Comparison of ENCODE assay signal across 23 cellular contexts in the genomic region with DNA sequence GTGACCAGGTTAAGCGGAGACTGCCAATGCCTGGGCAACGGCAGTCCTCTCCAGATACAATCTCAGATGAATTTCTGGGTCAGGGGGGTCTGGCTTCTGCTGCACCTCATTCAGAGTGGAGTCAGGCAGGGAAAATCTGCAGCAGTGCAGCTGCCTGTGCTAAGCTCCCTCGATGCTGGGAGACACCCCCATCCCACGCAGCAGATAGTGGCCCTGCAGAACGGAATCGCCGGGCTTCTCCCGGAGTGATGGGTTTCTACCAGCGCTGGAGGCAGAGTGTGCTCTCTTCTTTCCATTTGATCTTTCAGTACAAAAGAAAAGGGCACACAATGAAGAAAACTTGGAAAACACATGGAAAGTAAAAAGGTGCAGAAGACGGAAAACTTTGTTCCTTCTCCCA. TPM values are rescaled to one million over a fixed set of nuclear protein-coding genes. Genes with fewer than 3 reads are reported as not detected.
A peak's percentile ranks its signal among the peaks of the same experiment; 100 is the strongest.
DNase-seq lines count a peak whose midpoint lies in the region; ATAC-seq lines count a peak whose summit lies in the region.
"Had no signal": no experiment of that assay in that cellular context is flagged by ENCODE, and none has a peak within 500 bp of the region (broad histone marks: within the 10 kb centered on the region; RNA-seq: fewer than 3 reads in every experiment).

No MANE protein-coding gene starts in this region.

- H3K27me3 ChIP-seq in right cardiac atrium (ENCODE audit: control insufficient read depth, insufficient read depth) (no peaks in the 10 kb centered on the region), skeletal muscle tissue (ENCODE audit: control insufficient read depth in 3 of 3, insufficient read depth in 3 of 3, low read length in 3 of 3) (no peaks in the 10 kb centered on the region)

- peak; percentile 22 for DNase-seq in Right ventricle myocardium inferior (ENCODE audit: missing footprints)
- no peak for DNase-seq in left cardiac atrium
- DNase-seq in right cardiac atrium, result peak in 2 of 3 donors; percentile 7 to 33
- no peak for DNase-seq in cardiac septum (ENCODE audit: low spot score)
- no peak for DNase-seq in effector CD8-positive, alpha-beta T cell (lab: John Stamatoyannopoulos, UW)
- DNase-seq in DMS 273 (lab: John Stamatoyannopoulos, UW; ENCODE audit: unreplicated experiment), result no peak
- DNase-seq: Caco-2; CD4-positive, CD25-positive, alpha-beta regulatory T cell; CD8-positive, alpha-beta T cell; DMS 273 treated with DMSO at 0.1 percent for 48 hours; DMS79; EL; GDM1; GM23248; H7; HCEC 1CT had no signal

- H3K4me1 ChIP-seq in right cardiac atrium (ENCODE audit: control insufficient read depth, insufficient read depth, low read length) (peaks cover 2% of the 10 kb centered on the region), skeletal muscle tissue (ENCODE audit: control insufficient read depth in 3 of 3, insufficient read depth in 3 of 3, low read length in 3 of 3) (peaks cover 30 to 80% (median 52%) of the 10 kb centered on the region in 3 donors)

- 71% methylated on average over 10 of the region's 10 CpGs for WGBS in right cardiac atrium

- intact Hi-C loops in Right ventricle myocardium inferior (cut with DNase I), result no loop called here
- intact Hi-C loops in left cardiac atrium (cut with DNase I), result loop anchor here in 1 of 2 donors (5.0 kb wide), 1 partner anchor 51 kb away; no protein-coding TSS in a partner anchor
- intact Hi-C loops in right cardiac atrium (cut with DNase I), result no loop called here
- intact Hi-C loops in cardiac septum (cut with DNase I), result no loop called here

- H3K27ac ChIP-seq in right cardiac atrium (ENCODE audit: low read length) (no peak overlapping the region), skeletal muscle tissue (ENCODE audit: low read depth, low read length) (peak overlapping the region; percentile 92)
- H3K27ac ChIP-seq: 22Rv1, BLaER1, C4-2B, GM23248 had no signal

- peak overlapping the region; percentile 42 to 85 (median 69) for H3K9ac ChIP-seq in skeletal muscle tissue (ENCODE audit: low read depth in 1 of 3, low read length in 3 of 3)
- H3K9ac ChIP-seq: BLaER1, GM23248 had no signal

- peaks cover 0 to 2% (median 0%) of the 10 kb centered on the region in 3 donors for H3K36me3 ChIP-seq in skeletal muscle tissue (ENCODE audit: control insufficient read depth in 3 of 3, insufficient read depth in 3 of 3, low read length in 3 of 3)
- H3K36me3 ChIP-seq: BLaER1 had no signal

- H3K9me3 ChIP-seq in right cardiac atrium (ENCODE audit: control insufficient read depth, low read length) (no peaks in the 10 kb centered on the region), skeletal muscle tissue (ENCODE audit: control insufficient read depth in 3 of 3, low read length in 3 of 3) (no peaks in the 10 kb centered on the region)
- H3K9me3 ChIP-seq: BLaER1, Caco-2 had no signal

- ATAC-seq in Right ventricle myocardium inferior (no peak), left cardiac atrium (no peak), right cardiac atrium (no peak)
- ATAC-seq: CD8-positive, alpha-beta T cell; GM12878 had no signal

- H3K4me3 ChIP-seq in right cardiac atrium (ENCODE audit: low read length) (no peak overlapping the region), skeletal muscle tissue (ENCODE audit: low read length in 3 of 3) (peak overlapping the region in 1 of 3 donors; percentile 44)
- H3K4me3 ChIP-seq: BLaER1, GM12878, GM23248 had no signal

RNA-seq across cellular contexts. Expression of gene ABLIM2, which starts 5.2 kb away (rescaled TPM):
- total RNA-seq in Right ventricle myocardium inferior (24.9 TPM), left cardiac atrium (10 to 100 TPM; 14.3 to 23.1 TPM), right cardiac atrium (10 to 100 TPM in 2 of 4 donors, 1 to 10 TPM in 2; 6.2 to 17.4 (median 9.6) TPM), cardiac septum (22.6 TPM), skeletal muscle tissue (7.3 TPM)
- 4.2 TPM for polyA plus RNA-seq in right cardiac atrium
- total RNA-seq: GM23248 had no signal
- polyA plus RNA-seq: AG04450, GM23248 had no signal

RNA-seq across cellular contexts. Expression of gene SH3TC1, which starts 45.6 kb away (rescaled TPM):
- total RNA-seq in Right ventricle myocardium inferior (11.2 TPM), left cardiac atrium (10 to 100 TPM; 11.7 to 30.9 TPM), right cardiac atrium (10 to 100 TPM in 3 of 4 donors, 1 to 10 TPM in 1; 6.6 to 17.1 (median 11.1) TPM), cardiac septum (16.5 TPM), skeletal muscle tissue (13.0 TPM)
- 5.4 TPM for polyA plus RNA-seq in right cardiac atrium
- total RNA-seq: H1 had no signal

Comparison
In these comparisons a context has a peak if more than half of its experiments do, and no peak if none do; other contexts are left out.
1. DNase-seq: peak in Right ventricle myocardium inferior (single experiment) and right cardiac atrium (2 of 3); none in left cardiac atrium (single experiment), cardiac septum (single experiment), effector CD8-positive, alpha-beta T cell (single experiment) and DMS 273 (single experiment).